In genomic region chr19:15330801-15331418, GRCh38 we compare ENCODE assay signal across 8 cellular contexts. TPM values are rescaled to one million over a fixed set of nuclear protein-coding genes. Genes with fewer than 3 reads are reported as not detected.
DNase-seq lines count a peak whose midpoint lies in the region; ATAC-seq and TF ChIP-seq lines count a peak whose summit lies in the region.

No MANE protein-coding gene starts in this region.

- H3K4me3 Mint-ChIP-seq in activated naive CD8-positive, alpha-beta T cell treated with anti-CD3 and anti-CD28 coated beads for 36 hours, result peak overlapping the region; percentile 95

- H3K9me3 ChIP-seq in iPS DF 6.9 (ENCODE audit: control insufficient read depth, insufficient read depth, low read length) (no peaks in the 10 kb centered on the region), skeletal muscle tissue (ENCODE audit: control insufficient read depth in 3 of 3, low read length in 3 of 3) (no peaks in the 10 kb centered on the region)

- DNase-seq in AG20443 (ENCODE audit: low spot score), result peak; percentile 72
- DNase-seq in HL-60 (ENCODE audit: low read depth in 1 of 2, low spot score in 1 of 2), result no peak
- no peak for DNase-seq in activated naive CD8-positive, alpha-beta T cell treated with anti-CD3 and anti-CD28 coated beads for 36 hours
- no peak for DNase-seq in iPS DF 6.9 (ENCODE audit: low read depth, low spot score)
- no peak for DNase-seq in D341Med (ENCODE audit: low spot score)
- no peak for DNase-seq in DMS 273 (lab: John Stamatoyannopoulos, UW; ENCODE audit: unreplicated experiment)

- no peak for ATAC-seq in GM18520 (IDR thresholded peaks at IDR 0.05; ENCODE audit: unreplicated experiment)

- no peaks in the 10 kb centered on the region for H3K9me3 Mint-ChIP-seq in activated naive CD8-positive, alpha-beta T cell treated with anti-CD3 and anti-CD28 coated beads for 36 hours

- H3K27ac Mint-ChIP-seq in activated naive CD8-positive, alpha-beta T cell treated with anti-CD3 and anti-CD28 coated beads for 36 hours, result peak overlapping the region; percentile 89

- H3K36me3 ChIP-seq in iPS DF 6.9 (ENCODE audit: control insufficient read depth, insufficient read depth, low read length) (no peaks in the 10 kb centered on the region), skeletal muscle tissue (ENCODE audit: control insufficient read depth in 3 of 3, insufficient read depth in 3 of 3, low read length in 3 of 3) (no peaks in the 10 kb centered on the region)

- peak overlapping the region; percentile 96 for H3K4me3 ChIP-seq in HL-60 (replicated peaks; ENCODE audit: insufficient read depth, low read length)
- H3K4me3 ChIP-seq in iPS DF 6.9 (ENCODE audit: low read length), result peak overlapping the region; percentile 100
- peak overlapping the region; percentile 77 to 95 (median 91) for H3K4me3 ChIP-seq in skeletal muscle tissue (ENCODE audit: low read length in 3 of 3)

- no peaks in the 10 kb centered on the region for H3K27me3 Mint-ChIP-seq in activated naive CD8-positive, alpha-beta T cell treated with anti-CD3 and anti-CD28 coated beads for 36 hours

- no peak for TF ChIP-seq CTCF in HL-60 (IDR thresholded peaks at IDR 0.05; ENCODE audit: insufficient read depth, low read length)

- H3K4me1 ChIP-seq in iPS DF 6.9 (ENCODE audit: control insufficient read depth, insufficient read depth, low read length) (no peaks in the 10 kb centered on the region; the same call in 1 of the 2 replicates), skeletal muscle tissue (ENCODE audit: control insufficient read depth in 3 of 3, insufficient read depth in 3 of 3, low read length in 3 of 3) (peaks cover 28 to 50% (median 46%) of the 10 kb centered on the region in 3 donors)

- H3K27ac ChIP-seq in HL-60 (replicated peaks), result peak overlapping the region; percentile 84
- H3K27ac ChIP-seq in iPS DF 6.9 (ENCODE audit: low read length), result no peak overlapping the region
- peak overlapping the region; percentile 86 for H3K27ac ChIP-seq in skeletal muscle tissue (ENCODE audit: low read depth, low read length)

- H3K36me3 Mint-ChIP-seq in activated naive CD8-positive, alpha-beta T cell treated with anti-CD3 and anti-CD28 coated beads for 36 hours, result peaks cover 30% of the 10 kb centered on the region

- H3K27me3 ChIP-seq in HL-60 (ENCODE audit: insufficient read depth, poor library complexity, severe bottlenecking) (no peaks in the 10 kb centered on the region), iPS DF 6.9 (ENCODE audit: control insufficient read depth, insufficient read depth, low read length) (no peaks in the 10 kb centered on the region), skeletal muscle tissue (ENCODE audit: control insufficient read depth in 3 of 3, insufficient read depth in 3 of 3, low read length in 3 of 3) (no peaks in the 10 kb centered on the region)

- H3K4me1 Mint-ChIP-seq in activated naive CD8-positive, alpha-beta T cell treated with anti-CD3 and anti-CD28 coated beads for 36 hours, result peaks cover 50% of the 10 kb centered on the region

- no CpG with 5 or more reads among the region's 17 CpGs for WGBS in iPS DF 6.9 (ENCODE audit: insufficient coverage, insufficient read length)

- H3K9ac ChIP-seq in skeletal muscle tissue (ENCODE audit: low read depth in 1 of 3, low read length in 3 of 3), result peak overlapping the region; percentile 91 to 95 (median 94)

RNA-seq across cellular contexts. Expression of gene BRD4, which starts 1.4 kb away (rescaled TPM):
- 100 to 1,000 TPM; 110 to 113 TPM for total RNA-seq in activated naive CD8-positive, alpha-beta T cell treated with anti-CD3 and anti-CD28 coated beads for 36 hours
- 9.4 TPM for total RNA-seq in skeletal muscle tissue

RNA-seq across cellular contexts. Expression of gene AKAP8, which starts 48.7 kb away (rescaled TPM):
- total RNA-seq in activated naive CD8-positive, alpha-beta T cell treated with anti-CD3 and anti-CD28 coated beads for 36 hours, result 10 to 100 TPM; 59.4 to 61.2 TPM
- total RNA-seq in skeletal muscle tissue, result 13.6 TPM

Comparison
In these comparisons a context has a peak if more than half of its experiments do, and no peak if none do; other contexts are left out.
1. RNA of gene BRD4, which starts 1.4 kb away (total RNA-seq): 110 to 113 TPM in activated naive CD8-positive, alpha-beta T cell treated with anti-CD3 and anti-CD28 coated beads for 36 hours; 9.4 TPM in skeletal muscle tissue (single experiment); every median in the first group is over 10 times any median in the second.
2. Peak in every context shown above with its lines, with median percentiles within 50 percentile points of each other: H3K4me3 ChIP-seq.